Comparison of ENCODE assay signal across 1 cellular context in the genomic region with DNA sequence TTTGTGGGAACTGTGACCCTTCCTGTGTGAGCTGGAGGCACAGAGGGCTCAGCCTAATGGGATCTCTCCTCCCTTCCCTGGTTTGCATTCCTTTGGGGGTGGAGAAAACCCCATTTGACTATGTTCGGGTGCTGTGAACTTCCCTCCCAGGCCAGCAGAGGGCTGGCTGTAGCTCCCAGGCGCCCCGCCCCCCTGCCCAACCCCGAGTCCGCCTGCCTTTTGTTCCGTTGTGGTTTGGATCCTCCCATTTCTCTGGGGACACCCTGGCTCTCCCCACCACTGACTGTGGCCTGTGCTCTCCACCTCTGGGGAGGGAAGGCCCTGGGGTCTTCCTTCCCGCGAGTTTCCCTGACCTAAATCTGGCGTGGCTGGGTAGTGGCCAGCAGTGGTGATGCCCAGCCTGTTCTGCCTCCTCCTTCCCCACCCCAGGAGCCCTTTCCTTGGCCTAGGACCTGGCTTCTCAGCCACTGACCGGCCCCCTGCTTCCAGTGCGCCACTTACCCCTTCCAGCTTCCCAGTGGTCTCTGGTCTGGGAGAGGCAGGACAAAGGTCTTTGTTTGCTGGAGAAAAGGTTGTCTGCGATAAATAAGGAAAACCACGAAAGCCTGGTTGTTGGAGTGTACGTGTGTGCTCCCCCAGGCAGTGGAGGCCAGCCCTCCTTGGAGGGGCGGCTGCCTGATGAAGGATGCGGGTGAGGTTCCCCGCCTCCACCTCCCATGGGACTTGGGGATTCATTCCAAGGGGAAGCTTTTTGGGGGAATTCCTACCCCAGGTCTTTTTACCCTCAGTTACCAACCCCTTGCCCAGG.
TF ChIP-seq lines count a peak whose summit lies in the region.

No MANE protein-coding gene starts in this region.

TF ChIP-seq in HepG2, 621 proteins besides CTCF, POLR2A, EP300 and RAD21 (continued from another document and continues in another):
- TF ChIP-seq, protein P1, sequence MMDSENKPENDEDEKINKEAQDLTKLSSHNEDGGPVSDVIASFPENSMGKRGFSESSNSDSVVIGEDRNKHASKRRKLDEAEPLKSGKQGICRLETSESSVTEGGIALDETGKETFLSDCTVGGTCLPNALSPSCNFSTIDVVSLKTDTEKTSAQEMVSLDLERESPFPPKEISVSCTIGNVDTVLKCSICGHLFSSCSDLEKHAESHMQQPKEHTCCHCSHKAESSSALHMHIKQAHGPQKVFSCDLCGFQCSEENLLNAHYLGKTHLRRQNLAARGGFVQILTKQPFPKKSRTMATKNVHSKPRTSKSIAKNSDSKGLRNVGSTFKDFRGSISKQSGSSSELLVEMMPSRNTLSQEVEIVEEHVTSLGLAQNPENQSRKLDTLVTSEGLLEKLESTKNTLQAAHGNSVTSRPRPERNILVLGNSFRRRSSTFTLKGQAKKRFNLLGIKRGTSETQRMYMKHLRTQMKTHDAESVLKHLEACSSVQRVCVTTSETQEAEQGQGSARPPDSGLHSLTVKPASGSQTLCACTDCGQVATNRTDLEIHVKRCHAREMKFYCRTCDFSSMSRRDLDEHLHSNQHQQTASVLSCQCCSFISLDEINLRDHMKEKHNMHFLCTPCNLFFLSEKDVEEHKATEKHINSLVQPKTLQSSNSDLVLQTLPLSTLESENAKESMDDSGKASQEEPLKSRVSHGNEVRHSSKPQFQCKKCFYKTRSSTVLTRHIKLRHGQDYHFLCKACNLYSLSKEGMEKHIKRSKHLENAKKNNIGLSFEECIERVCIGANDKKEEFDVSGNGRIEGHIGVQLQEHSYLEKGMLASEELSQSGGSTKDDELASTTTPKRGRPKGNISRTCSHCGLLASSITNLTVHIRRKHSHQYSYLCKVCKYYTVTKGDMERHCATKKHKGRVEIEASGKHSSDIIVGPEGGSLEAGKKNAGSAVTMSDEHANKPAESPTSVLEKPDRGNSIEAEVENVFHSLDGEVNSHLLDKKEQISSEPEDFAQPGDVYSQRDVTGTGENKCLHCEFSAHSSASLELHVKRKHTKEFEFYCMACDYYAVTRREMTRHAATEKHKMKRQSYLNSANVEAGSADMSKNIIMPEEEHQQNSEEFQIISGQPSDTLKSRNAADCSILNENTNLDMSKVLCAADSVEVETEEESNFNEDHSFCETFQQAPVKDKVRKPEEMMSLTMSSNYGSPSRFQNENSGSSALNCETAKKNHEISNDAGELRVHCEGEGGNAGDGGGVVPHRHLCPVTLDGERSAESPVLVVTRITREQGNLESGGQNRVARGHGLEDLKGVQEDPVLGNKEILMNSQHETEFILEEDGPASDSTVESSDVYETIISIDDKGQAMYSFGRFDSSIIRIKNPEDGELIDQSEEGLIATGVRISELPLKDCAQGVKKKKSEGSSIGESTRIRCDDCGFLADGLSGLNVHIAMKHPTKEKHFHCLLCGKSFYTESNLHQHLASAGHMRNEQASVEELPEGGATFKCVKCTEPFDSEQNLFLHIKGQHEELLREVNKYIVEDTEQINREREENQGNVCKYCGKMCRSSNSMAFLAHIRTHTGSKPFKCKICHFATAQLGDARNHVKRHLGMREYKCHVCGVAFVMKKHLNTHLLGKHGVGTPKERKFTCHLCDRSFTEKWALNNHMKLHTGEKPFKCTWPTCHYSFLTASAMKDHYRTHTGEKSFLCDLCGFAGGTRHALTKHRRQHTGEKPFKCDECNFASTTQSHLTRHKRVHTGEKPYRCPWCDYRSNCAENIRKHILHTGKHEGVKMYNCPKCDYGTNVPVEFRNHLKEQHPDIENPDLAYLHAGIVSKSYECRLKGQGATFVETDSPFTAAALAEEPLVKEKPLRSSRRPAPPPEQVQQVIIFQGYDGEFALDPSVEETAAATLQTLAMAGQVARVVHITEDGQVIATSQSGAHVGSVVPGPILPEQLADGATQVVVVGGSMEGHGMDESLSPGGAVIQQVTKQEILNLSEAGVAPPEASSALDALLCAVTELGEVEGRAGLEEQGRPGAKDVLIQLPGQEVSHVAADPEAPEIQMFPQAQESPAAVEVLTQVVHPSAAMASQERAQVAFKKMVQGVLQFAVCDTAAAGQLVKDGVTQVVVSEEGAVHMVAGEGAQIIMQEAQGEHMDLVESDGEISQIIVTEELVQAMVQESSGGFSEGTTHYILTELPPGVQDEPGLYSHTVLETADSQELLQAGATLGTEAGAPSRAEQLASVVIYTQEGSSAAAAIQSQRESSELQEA (CRISPR knock-in tag; IDR thresholded peaks at IDR 0.05; ENCODE audit: not compliant biosample characterization), result peak; percentile 10
- TF ChIP-seq HCFC1 (IDR thresholded peaks at IDR 0.05; ENCODE audit: low read depth, low read length), result no peak
- peak; percentile 58; the same call in 1 of the 2 replicates for TF ChIP-seq ZNF580 (CRISPR knock-in tag; IDR thresholded peaks at IDR 0.05; ENCODE audit: borderline replicate concordance, low read depth)
- 0 out of 2 replicates have a peak, but pooled peaks have one; percentile 9 for TF ChIP-seq TFAP4 (IDR thresholded peaks at IDR 0.05; ENCODE audit: borderline replicate concordance, low read depth)
- no peak for TF ChIP-seq PHF20 (CRISPR knock-in tag; IDR thresholded peaks at IDR 0.05)
- TF ChIP-seq TP53 (CRISPR knock-in tag; conservative IDR thresholded peaks at IDR 0.05), result no peak
- no peak for TF ChIP-seq ZNF530 (CRISPR knock-in tag; IDR thresholded peaks at IDR 0.05; ENCODE audit: low read depth)
- no peak for TF ChIP-seq ZNF441 (CRISPR knock-in tag; IDR thresholded peaks at IDR 0.05; ENCODE audit: borderline replicate concordance)
- no peak for TF ChIP-seq SIX1 (CRISPR knock-in tag; IDR thresholded peaks at IDR 0.05; ENCODE audit: borderline replicate concordance)
- no peak for TF ChIP-seq PAX8 (CRISPR knock-in tag; IDR thresholded peaks at IDR 0.05; ENCODE audit: borderline replicate concordance)
- no peak for TF ChIP-seq ZNF484 (CRISPR knock-in tag; IDR thresholded peaks at IDR 0.05; ENCODE audit: borderline replicate concordance, low read depth)
- TF ChIP-seq ZNF768 (CRISPR knock-in tag; IDR thresholded peaks at IDR 0.05), result 0 out of 2 replicates have a peak, but pooled peaks have one; percentile 31
- TF ChIP-seq, protein P2, sequence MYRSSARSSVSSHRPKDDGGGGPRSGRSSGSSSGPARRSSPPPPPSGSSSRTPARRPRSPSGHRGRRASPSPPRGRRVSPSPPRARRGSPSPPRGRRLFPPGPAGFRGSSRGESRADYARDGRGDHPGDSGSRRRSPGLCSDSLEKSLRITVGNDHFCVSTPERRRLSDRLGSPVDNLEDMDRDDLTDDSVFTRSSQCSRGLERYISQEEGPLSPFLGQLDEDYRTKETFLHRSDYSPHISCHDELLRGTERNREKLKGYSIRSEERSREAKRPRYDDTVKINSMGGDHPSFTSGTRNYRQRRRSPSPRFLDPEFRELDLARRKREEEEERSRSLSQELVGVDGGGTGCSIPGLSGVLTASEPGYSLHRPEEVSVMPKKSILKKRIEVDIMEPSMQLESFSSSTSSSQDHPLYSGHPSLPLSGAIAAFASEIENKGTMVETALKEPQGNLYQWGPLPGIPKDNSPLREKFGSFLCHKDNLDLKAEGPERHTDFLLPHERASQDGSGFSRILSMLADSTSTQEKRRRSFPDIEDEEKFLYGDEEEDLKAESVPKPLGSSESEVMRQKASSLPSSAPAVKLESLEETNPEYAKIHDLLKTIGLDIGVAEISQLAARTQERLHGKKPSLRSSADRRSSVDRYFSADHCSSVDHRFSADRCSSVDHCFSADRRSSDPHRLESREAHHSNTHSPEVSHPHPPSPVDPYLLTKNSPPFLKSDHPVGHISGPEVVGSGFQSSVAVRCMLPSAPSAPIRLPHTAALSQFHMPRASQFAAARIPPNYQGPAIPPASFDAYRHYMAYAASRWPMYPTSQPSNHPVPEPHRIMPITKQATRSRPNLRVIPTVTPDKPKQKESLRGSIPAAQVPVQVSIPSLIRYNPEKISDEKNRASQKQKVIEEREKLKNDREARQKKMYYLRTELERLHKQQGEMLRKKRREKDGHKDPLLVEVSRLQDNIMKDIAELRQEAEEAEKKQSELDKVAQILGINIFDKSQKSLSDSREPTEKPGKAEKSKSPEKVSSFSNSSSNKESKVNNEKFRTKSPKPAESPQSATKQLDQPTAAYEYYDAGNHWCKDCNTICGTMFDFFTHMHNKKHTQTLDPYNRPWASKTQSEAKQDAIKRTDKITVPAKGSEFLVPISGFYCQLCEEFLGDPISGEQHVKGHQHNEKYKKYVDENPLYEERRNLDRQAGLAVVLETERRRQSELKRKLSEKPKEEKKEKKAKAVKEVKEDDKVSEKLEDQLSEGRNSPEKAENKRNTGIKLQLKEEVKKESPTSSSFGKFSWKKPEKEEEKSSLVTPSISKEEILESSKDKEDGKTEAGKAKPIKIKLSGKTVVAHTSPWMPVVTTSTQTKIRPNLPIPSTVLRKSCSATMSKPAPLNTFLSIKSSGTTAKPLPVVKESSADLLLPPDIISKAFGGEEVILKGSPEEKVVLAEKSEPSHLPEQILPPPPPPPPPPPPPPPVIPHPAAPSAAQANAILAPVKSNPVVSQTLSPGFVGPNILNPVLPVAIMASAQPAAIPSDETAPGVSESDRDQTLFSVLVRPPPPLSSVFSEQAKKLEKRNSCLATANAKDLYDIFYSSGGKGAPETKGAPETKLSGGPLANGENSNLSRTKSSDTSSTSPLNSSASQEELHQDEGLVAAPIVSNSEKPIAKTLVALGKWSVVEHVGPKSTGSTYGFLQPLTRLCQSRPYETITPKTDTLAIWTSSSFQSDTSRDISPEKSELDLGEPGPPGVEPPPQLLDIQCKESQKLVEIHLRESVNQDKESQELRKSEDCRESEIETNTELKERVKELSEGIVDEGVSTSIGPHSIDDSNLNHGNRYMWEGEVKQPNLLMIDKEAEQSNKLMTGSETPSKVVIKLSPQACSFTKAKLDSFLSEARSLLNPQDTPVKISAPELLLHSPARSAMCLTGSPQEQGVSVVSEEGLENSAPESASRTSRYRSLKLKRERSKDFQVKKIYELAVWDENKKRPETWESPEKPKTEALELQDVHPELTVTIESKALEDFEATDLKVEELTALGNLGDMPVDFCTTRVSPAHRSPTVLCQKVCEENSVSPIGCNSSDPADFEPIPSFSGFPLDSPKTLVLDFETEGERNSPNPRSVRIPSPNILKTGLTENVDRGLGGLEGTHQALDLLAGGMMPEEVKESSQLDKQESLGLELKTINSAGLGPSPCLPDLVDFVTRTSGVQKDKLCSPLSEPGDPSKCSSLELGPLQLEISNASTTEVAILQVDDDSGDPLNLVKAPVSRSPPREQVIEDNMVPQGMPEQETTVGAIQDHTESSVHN (CRISPR knock-in tag; IDR thresholded peaks at IDR 0.05), result no peak
- TF ChIP-seq BCLAF1 (IDR thresholded peaks at IDR 0.05), result no peak
- TF ChIP-seq, protein P3, sequence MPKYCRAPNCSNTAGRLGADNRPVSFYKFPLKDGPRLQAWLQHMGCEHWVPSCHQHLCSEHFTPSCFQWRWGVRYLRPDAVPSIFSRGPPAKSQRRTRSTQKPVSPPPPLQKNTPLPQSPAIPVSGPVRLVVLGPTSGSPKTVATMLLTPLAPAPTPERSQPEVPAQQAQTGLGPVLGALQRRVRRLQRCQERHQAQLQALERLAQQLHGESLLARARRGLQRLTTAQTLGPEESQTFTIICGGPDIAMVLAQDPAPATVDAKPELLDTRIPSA (CRISPR knock-in tag; IDR thresholded peaks at IDR 0.05; ENCODE audit: borderline replicate concordance), result no peak
- no peak for TF ChIP-seq ZNF30 (CRISPR knock-in tag; IDR thresholded peaks at IDR 0.05)
- no peak for TF ChIP-seq ZNF878 (CRISPR knock-in tag; IDR thresholded peaks at IDR 0.05)
- no peak for TF ChIP-seq SP140L (CRISPR knock-in tag; IDR thresholded peaks at IDR 0.05; ENCODE audit: borderline replicate concordance)
- TF ChIP-seq RNF2 (conservative IDR thresholded peaks at IDR 0.05; ENCODE audit: low read depth), result no peak
- no peak for TF ChIP-seq ZBTB46 (CRISPR knock-in tag; IDR thresholded peaks at IDR 0.05; ENCODE audit: borderline replicate concordance)
- no peak for TF ChIP-seq ZFP90 (CRISPR knock-in tag; IDR thresholded peaks at IDR 0.05; ENCODE audit: borderline replicate concordance)
- TF ChIP-seq ZNF460 (CRISPR knock-in tag; IDR thresholded peaks at IDR 0.05; ENCODE audit: borderline replicate concordance), result no peak
- TF ChIP-seq ADNP (CRISPR knock-in tag; IDR thresholded peaks at IDR 0.05), result no peak
